In the genomic region with DNA sequence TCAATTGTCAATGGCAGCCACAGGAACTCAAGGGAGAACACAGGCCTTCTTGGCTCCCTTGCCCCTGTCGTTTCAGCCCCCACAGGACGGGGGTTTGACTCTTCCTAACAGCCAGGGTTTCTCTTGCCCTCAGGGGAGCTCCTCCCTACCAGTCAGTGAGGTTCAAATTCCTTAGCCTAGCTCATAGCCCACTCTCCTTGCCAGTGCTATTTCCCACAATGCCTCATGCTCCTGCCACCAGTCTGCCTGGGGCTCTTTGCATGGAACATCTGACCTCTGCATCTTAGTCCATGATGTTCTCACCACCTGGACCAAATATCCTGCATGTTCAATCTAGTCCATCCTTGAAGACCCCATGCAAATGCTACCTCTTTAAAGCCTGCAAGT, we compare ENCODE assay signal across 12 cellular contexts.
DNase-seq lines count a peak whose midpoint lies in the region; ATAC-seq and TF ChIP-seq lines count a peak whose summit lies in the region.
"Had no signal": no experiment of that assay in that cellular context is flagged by ENCODE, and none has a peak within 500 bp of the region (broad histone marks: within the 10 kb centered on the region; RNA-seq: fewer than 3 reads in every experiment).

No MANE protein-coding gene starts in this region.

- H3K27ac Mint-ChIP-seq in chondrocyte (ENCODE audit: unreplicated experiment) (peak overlapping the region; percentile 88), type B pancreatic cell (peak overlapping the region; percentile 2), endodermal cell (no peak overlapping the region)
- H3K27ac Mint-ChIP-seq: activated B cell treated with CpG ODN at 0.5 μM for 24 hours, IgD-negative memory B cell had no signal

- 64 to 78% methylated on average over 2 of the region's 2 CpGs for WGBS in heart right ventricle, 2 donors
- WGBS in endodermal cell (ENCODE audit: insufficient coverage in 1 of 2, insufficient read length in 1 of 2), 2 experiments = 84 to 100% methylated on average over 2 of the region's 2 CpGs

- no peak overlapping the region for H3K9ac ChIP-seq in endodermal cell (ENCODE audit: extremely low read depth, low read length, poor library complexity, severe bottlenecking)

- H3K4me3 Mint-ChIP-seq in chondrocyte (ENCODE audit: unreplicated experiment) (no peak overlapping the region), type B pancreatic cell (no peak overlapping the region), endodermal cell (no peak overlapping the region)
- H3K4me3 Mint-ChIP-seq: activated B cell treated with CpG ODN at 0.5 μM for 24 hours had no signal

- peaks cover 1% of the 10 kb centered on the region for H3K36me3 Mint-ChIP-seq in chondrocyte (ENCODE audit: low read depth)
- no peaks in the 10 kb centered on the region for H3K36me3 Mint-ChIP-seq in type B pancreatic cell
- H3K36me3 Mint-ChIP-seq in endodermal cell (ENCODE audit: low read depth) = peaks cover 3% of the 10 kb centered on the region

- peaks cover 3% of the 10 kb centered on the region for H3K9me3 Mint-ChIP-seq in chondrocyte (ENCODE audit: low read depth)
- peaks cover 7% of the 10 kb centered on the region for H3K9me3 Mint-ChIP-seq in type B pancreatic cell
- H3K9me3 Mint-ChIP-seq in endodermal cell = peaks cover 1% of the 10 kb centered on the region
- H3K9me3 Mint-ChIP-seq: activated B cell treated with CpG ODN at 0.5 μM for 24 hours, IgD-negative memory B cell had no signal

- H3K4me3 ChIP-seq in heart right ventricle (no peak overlapping the region), endodermal cell (ENCODE audit: low read length) (no peak overlapping the region)
- H3K4me3 ChIP-seq: lung had no signal

- H3K4me1 ChIP-seq in heart right ventricle (peaks cover 7 to 89% (median 66%) of the 10 kb centered on the region in 9 donors), endodermal cell (ENCODE audit: control insufficient read depth, insufficient read depth, low read length) (no peaks in the 10 kb centered on the region)

- DNase-seq in heart right ventricle = no peak
- DNase-seq in Right ventricle myocardium superior = no peak
- DNase-seq in chondrocyte (ENCODE audit: low spot score) = no peak
- DNase-seq in myocyte (ENCODE audit: low read depth) = peak; percentile 49
- DNase-seq in type B pancreatic cell (ENCODE audit: extremely low spot score, unreplicated experiment) = no peak
- no peak for DNase-seq in endodermal cell
- no peak for DNase-seq in NCI-H345 (lab: John Stamatoyannopoulos, UW)
- no peak for DNase-seq in stimulated activated CD4-positive, alpha-beta T cell treated with anti-CD3 and anti-CD28 coated beads, Interleukin-4, amount 100 ng/mL, for 1 hour
- DNase-seq: activated B cell treated with CpG ODN at 0.5 μM for 24 hours; central memory CD4-positive, alpha-beta T cell had no signal

- H3K9me3 ChIP-seq in heart right ventricle (no peaks in the 10 kb centered on the region), endodermal cell (ENCODE audit: control insufficient read depth, low read length) (no peaks in the 10 kb centered on the region)

- TF ChIP-seq CTCF in heart right ventricle (IDR thresholded peaks at IDR 0.05) (no peak), chondrocyte (IDR thresholded peaks at IDR 0.05) (no peak), type B pancreatic cell (conservative IDR thresholded peaks at IDR 0.05) (no peak), endodermal cell (conservative IDR thresholded peaks at IDR 0.05) (no peak)

- H3K4me1 Mint-ChIP-seq in chondrocyte (ENCODE audit: low read depth) = peaks cover 66% of the 10 kb centered on the region
- H3K4me1 Mint-ChIP-seq in type B pancreatic cell (ENCODE audit: unreplicated experiment) = peaks cover 48% of the 10 kb centered on the region
- peaks cover 32% of the 10 kb centered on the region for H3K4me1 Mint-ChIP-seq in endodermal cell

- no peaks in the 10 kb centered on the region for H3K27me3 ChIP-seq in heart right ventricle
- no peaks in the 10 kb centered on the region for H3K27me3 ChIP-seq in endodermal cell (ENCODE audit: control insufficient read depth, insufficient read depth, low read length, poor library complexity, severe bottlenecking)

- H3K36me3 ChIP-seq in heart right ventricle (no peaks in the 10 kb centered on the region), endodermal cell (ENCODE audit: control insufficient read depth, insufficient read depth, low read length) (no peaks in the 10 kb centered on the region)

- intact Hi-C loops in heart right ventricle (cut with DNase I) = loop anchor here in 3 of 10 donors (5.0 to 10.0 kb wide), 4 partner anchors 37 to 78 kb away; a partner anchor contains a TSS
- intact Hi-C loops in Right ventricle myocardium superior (cut with DNase I) = no loop called here

- H3K27me3 Mint-ChIP-seq in chondrocyte (ENCODE audit: low read depth) = no peaks in the 10 kb centered on the region
- no peaks in the 10 kb centered on the region for H3K27me3 Mint-ChIP-seq in type B pancreatic cell
- H3K27me3 Mint-ChIP-seq in endodermal cell (ENCODE audit: insufficient read depth) = no peaks in the 10 kb centered on the region
- H3K27me3 Mint-ChIP-seq: activated B cell treated with CpG ODN at 0.5 μM for 24 hours had no signal

- ATAC-seq in heart right ventricle (no peak), Right ventricle myocardium superior (ENCODE audit: poor library complexity) (no peak)

- H3K27ac ChIP-seq in heart right ventricle = peak overlapping the region in 8 of 10 donors; percentile 5 to 67 (median 39)
- no peak overlapping the region for H3K27ac ChIP-seq in endodermal cell (ENCODE audit: low read depth, low read length)
